In genomic region chr1:158149175-158149574, GRCh38 we compare ENCODE assay signal across 2 cellular contexts.
TF ChIP-seq lines count a peak whose summit lies in the region.

No MANE protein-coding gene starts in this region.

TF ChIP-seq in GM12878, 131 proteins besides CTCF, POLR2A, EP300 and RAD21:
- no peak for TF ChIP-seq FOS (IDR thresholded peaks at IDR 0.05; ENCODE audit: borderline replicate concordance, extremely low read depth, insufficient read length)
- no peak for TF ChIP-seq BACH1 (IDR thresholded peaks at IDR 0.05; ENCODE audit: borderline replicate concordance)
- no peak for TF ChIP-seq CHD4 (IDR thresholded peaks at IDR 0.05)
- no peak for TF ChIP-seq CBFB (IDR thresholded peaks at IDR 0.05; ENCODE audit: low read depth)
- TF ChIP-seq, protein P1, sequence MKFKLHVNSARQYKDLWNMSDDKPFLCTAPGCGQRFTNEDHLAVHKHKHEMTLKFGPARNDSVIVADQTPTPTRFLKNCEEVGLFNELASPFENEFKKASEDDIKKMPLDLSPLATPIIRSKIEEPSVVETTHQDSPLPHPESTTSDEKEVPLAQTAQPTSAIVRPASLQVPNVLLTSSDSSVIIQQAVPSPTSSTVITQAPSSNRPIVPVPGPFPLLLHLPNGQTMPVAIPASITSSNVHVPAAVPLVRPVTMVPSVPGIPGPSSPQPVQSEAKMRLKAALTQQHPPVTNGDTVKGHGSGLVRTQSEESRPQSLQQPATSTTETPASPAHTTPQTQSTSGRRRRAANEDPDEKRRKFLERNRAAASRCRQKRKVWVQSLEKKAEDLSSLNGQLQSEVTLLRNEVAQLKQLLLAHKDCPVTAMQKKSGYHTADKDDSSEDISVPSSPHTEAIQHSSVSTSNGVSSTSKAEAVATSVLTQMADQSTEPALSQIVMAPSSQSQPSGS (IDR thresholded peaks at IDR 0.05; ENCODE audit: low read length) = no peak
- TF ChIP-seq, protein P2, sequence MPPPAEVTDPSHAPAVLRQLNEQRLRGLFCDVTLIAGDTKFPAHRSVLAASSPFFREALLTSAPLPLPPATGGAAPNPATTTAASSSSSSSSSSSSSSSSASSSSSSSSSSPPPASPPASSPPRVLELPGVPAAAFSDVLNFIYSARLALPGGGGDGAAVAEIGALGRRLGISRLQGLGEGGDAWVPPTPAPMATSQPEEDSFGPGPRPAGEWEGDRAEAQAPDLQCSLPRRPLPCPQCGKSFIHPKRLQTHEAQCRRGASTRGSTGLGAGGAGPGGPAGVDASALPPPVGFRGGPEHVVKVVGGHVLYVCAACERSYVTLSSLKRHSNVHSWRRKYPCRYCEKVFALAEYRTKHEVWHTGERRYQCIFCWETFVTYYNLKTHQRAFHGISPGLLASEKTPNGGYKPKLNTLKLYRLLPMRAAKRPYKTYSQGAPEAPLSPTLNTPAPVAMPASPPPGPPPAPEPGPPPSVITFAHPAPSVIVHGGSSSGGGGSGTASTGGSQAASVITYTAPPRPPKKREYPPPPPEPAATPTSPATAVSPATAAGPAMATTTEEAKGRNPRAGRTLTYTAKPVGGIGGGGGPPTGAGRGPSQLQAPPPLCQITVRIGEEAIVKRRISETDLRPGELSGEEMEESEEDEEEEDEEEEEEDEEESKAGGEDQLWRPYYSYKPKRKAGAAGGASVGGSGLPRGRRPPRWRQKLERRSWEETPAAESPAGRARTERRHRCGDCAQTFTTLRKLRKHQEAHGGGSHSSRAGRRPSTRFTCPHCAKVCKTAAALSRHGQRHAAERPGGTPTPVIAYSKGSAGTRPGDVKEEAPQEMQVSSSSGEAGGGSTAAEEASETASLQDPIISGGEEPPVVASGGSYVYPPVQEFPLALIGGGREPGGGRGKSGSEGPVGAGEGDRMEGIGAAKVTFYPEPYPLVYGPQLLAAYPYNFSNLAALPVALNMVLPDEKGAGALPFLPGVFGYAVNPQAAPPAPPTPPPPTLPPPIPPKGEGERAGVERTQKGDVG (CRISPR knock-in tag; IDR thresholded peaks at IDR 0.05) = no peak
- TF ChIP-seq MLLT1 (IDR thresholded peaks at IDR 0.05) = no peak
- no peak for TF ChIP-seq GABPA (IDR thresholded peaks at IDR 0.05; ENCODE audit: low read depth)
- no peak for TF ChIP-seq FOXK2 (IDR thresholded peaks at IDR 0.05)

TF ChIP-seq in HepG2, 621 proteins besides CTCF, POLR2A, EP300 and RAD21 (continues in another document):
- TF ChIP-seq ZNF687 (CRISPR knock-in tag; IDR thresholded peaks at IDR 0.05) = no peak
- no peak for TF ChIP-seq SMYD3 (CRISPR knock-in tag; IDR thresholded peaks at IDR 0.05)
- TF ChIP-seq ZNF720 (CRISPR knock-in tag; IDR thresholded peaks at IDR 0.05) = no peak
- no peak for TF ChIP-seq ZNF614 (CRISPR knock-in tag; IDR thresholded peaks at IDR 0.05; ENCODE audit: borderline replicate concordance)
- TF ChIP-seq MATR3 (CRISPR knock-in tag; IDR thresholded peaks at IDR 0.05) = no peak
- no peak for TF ChIP-seq RERE (CRISPR knock-in tag; IDR thresholded peaks at IDR 0.05; ENCODE audit: low read depth)
- TF ChIP-seq ZNF766 (CRISPR knock-in tag; IDR thresholded peaks at IDR 0.05; ENCODE audit: borderline replicate concordance) = no peak
- TF ChIP-seq, protein P2 (CRISPR knock-in tag; IDR thresholded peaks at IDR 0.05; ENCODE audit: borderline replicate concordance) = no peak
- TF ChIP-seq, protein P3, sequence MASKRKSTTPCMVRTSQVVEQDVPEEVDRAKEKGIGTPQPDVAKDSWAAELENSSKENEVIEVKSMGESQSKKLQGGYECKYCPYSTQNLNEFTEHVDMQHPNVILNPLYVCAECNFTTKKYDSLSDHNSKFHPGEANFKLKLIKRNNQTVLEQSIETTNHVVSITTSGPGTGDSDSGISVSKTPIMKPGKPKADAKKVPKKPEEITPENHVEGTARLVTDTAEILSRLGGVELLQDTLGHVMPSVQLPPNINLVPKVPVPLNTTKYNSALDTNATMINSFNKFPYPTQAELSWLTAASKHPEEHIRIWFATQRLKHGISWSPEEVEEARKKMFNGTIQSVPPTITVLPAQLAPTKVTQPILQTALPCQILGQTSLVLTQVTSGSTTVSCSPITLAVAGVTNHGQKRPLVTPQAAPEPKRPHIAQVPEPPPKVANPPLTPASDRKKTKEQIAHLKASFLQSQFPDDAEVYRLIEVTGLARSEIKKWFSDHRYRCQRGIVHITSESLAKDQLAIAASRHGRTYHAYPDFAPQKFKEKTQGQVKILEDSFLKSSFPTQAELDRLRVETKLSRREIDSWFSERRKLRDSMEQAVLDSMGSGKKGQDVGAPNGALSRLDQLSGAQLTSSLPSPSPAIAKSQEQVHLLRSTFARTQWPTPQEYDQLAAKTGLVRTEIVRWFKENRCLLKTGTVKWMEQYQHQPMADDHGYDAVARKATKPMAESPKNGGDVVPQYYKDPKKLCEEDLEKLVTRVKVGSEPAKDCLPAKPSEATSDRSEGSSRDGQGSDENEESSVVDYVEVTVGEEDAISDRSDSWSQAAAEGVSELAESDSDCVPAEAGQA (IDR thresholded peaks at IDR 0.05; ENCODE audit: low read depth) = no peak
- TF ChIP-seq, protein P3 (CRISPR knock-in tag; IDR thresholded peaks at IDR 0.05; ENCODE audit: borderline replicate concordance) = no peak
- TF ChIP-seq ZNF160 (CRISPR knock-in tag; IDR thresholded peaks at IDR 0.05) = no peak
- TF ChIP-seq, protein P4, sequence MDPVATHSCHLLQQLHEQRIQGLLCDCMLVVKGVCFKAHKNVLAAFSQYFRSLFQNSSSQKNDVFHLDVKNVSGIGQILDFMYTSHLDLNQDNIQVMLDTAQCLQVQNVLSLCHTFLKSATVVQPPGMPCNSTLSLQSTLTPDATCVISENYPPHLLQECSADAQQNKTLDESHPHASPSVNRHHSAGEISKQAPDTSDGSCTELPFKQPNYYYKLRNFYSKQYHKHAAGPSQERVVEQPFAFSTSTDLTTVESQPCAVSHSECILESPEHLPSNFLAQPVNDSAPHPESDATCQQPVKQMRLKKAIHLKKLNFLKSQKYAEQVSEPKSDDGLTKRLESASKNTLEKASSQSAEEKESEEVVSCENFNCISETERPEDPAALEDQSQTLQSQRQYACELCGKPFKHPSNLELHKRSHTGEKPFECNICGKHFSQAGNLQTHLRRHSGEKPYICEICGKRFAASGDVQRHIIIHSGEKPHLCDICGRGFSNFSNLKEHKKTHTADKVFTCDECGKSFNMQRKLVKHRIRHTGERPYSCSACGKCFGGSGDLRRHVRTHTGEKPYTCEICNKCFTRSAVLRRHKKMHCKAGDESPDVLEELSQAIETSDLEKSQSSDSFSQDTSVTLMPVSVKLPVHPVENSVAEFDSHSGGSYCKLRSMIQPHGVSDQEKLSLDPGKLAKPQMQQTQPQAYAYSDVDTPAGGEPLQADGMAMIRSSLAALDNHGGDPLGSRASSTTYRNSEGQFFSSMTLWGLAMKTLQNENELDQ (CRISPR knock-in tag; IDR thresholded peaks at IDR 0.05; ENCODE audit: borderline replicate concordance) = no peak
- TF ChIP-seq ZFX (CRISPR knock-in tag; IDR thresholded peaks at IDR 0.05; ENCODE audit: low read depth) = no peak
- no peak for TF ChIP-seq GPN1 (CRISPR knock-in tag; IDR thresholded peaks at IDR 0.05; ENCODE audit: borderline replicate concordance)
- TF ChIP-seq SAFB2 (CRISPR knock-in tag; IDR thresholded peaks at IDR 0.05; ENCODE audit: borderline replicate concordance, low read depth) = no peak
- TF ChIP-seq, protein P5, sequence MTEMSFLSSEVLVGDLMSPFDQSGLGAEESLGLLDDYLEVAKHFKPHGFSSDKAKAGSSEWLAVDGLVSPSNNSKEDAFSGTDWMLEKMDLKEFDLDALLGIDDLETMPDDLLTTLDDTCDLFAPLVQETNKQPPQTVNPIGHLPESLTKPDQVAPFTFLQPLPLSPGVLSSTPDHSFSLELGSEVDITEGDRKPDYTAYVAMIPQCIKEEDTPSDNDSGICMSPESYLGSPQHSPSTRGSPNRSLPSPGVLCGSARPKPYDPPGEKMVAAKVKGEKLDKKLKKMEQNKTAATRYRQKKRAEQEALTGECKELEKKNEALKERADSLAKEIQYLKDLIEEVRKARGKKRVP (CRISPR knock-in tag; IDR thresholded peaks at IDR 0.05) = no peak
